In genomic region chr5:55994998-55995914, GRCh38 we compare ENCODE assay signal across 1 cellular context.
TF ChIP-seq lines count a peak whose summit lies in the region.

No MANE protein-coding gene starts in this region.

TF ChIP-seq in HepG2, 621 proteins besides CTCF, POLR2A, EP300 and RAD21 (continued from another document and continues in another):
- TF ChIP-seq ZBTB46 (CRISPR knock-in tag; IDR thresholded peaks at IDR 0.05; ENCODE audit: borderline replicate concordance) (peak; percentile 86; the same call in 1 of the 2 replicates), ZNF792 (CRISPR knock-in tag; IDR thresholded peaks at IDR 0.05) (peak; percentile 61; the same call in 1 of the 2 replicates), ETV5 (CRISPR knock-in tag; IDR thresholded peaks at IDR 0.05; ENCODE audit: borderline replicate concordance) (peak; percentile 81), ZSCAN22 (CRISPR knock-in tag; IDR thresholded peaks at IDR 0.05) (peak; percentile 37; the same call in 1 of the 2 replicates), CHD2 (IDR thresholded peaks at IDR 0.05; ENCODE audit: low read depth, low read length) (peak; percentile 58; the same call in 1 of the 2 replicates), ZNF850 (CRISPR knock-in tag; conservative IDR thresholded peaks at IDR 0.05) (no peak), SATB2 (CRISPR knock-in tag; IDR thresholded peaks at IDR 0.05) (no peak; the same call in 1 of the 2 replicates), ZBTB7B (CRISPR knock-in tag; IDR thresholded peaks at IDR 0.05) (peak; percentile 74), MLXIP (CRISPR knock-in tag; IDR thresholded peaks at IDR 0.05; ENCODE audit: borderline replicate concordance) (no peak), ZNF672 (CRISPR knock-in tag; IDR thresholded peaks at IDR 0.05) (no peak), ZNF597 (CRISPR knock-in tag; IDR thresholded peaks at IDR 0.05) (no peak), ZNF788 (CRISPR knock-in tag; IDR thresholded peaks at IDR 0.05; ENCODE audit: borderline replicate concordance) (peak; percentile 68; the same call in 1 of the 2 replicates), ZNF10 (CRISPR knock-in tag; IDR thresholded peaks at IDR 0.05; ENCODE audit: borderline replicate concordance, low read depth) (no peak), ZNF577 (CRISPR knock-in tag; IDR thresholded peaks at IDR 0.05; ENCODE audit: borderline replicate concordance, low read depth) (no peak), KDM6A (CRISPR knock-in tag; IDR thresholded peaks at IDR 0.05; ENCODE audit: low read depth) (no peak), ZBTB33 (CRISPR knock-in tag; IDR thresholded peaks at IDR 0.05) (no peak), ZFX (CRISPR knock-in tag; IDR thresholded peaks at IDR 0.05; ENCODE audit: low read depth) (peak; percentile 92), KAT2B (IDR thresholded peaks at IDR 0.05; ENCODE audit: borderline replicate concordance, low read depth, low read length) (no peak)
- TF ChIP-seq, protein P1, sequence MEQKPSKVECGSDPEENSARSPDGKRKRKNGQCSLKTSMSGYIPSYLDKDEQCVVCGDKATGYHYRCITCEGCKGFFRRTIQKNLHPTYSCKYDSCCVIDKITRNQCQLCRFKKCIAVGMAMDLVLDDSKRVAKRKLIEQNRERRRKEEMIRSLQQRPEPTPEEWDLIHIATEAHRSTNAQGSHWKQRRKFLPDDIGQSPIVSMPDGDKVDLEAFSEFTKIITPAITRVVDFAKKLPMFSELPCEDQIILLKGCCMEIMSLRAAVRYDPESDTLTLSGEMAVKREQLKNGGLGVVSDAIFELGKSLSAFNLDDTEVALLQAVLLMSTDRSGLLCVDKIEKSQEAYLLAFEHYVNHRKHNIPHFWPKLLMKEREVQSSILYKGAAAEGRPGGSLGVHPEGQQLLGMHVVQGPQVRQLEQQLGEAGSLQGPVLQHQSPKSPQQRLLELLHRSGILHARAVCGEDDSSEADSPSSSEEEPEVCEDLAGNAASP (CRISPR knock-in tag; IDR thresholded peaks at IDR 0.05; ENCODE audit: borderline replicate concordance), result peak; percentile 82
- TF ChIP-seq, protein P2, sequence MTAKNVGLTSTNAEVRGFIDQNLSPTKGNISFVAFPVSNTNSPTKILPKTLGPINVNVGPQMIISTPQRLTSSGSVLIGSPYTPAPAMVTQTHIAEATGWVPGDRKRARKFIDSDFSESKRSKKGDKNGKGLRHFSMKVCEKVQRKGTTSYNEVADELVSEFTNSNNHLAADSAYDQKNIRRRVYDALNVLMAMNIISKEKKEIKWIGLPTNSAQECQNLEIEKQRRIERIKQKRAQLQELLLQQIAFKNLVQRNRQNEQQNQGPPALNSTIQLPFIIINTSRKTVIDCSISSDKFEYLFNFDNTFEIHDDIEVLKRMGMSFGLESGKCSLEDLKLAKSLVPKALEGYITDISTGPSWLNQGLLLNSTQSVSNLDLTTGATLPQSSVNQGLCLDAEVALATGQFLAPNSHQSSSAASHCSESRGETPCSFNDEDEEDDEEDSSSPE (CRISPR knock-in tag; IDR thresholded peaks at IDR 0.05), result peak; percentile 71; the same call in 1 of the 2 replicates
- TF ChIP-seq, protein P3, sequence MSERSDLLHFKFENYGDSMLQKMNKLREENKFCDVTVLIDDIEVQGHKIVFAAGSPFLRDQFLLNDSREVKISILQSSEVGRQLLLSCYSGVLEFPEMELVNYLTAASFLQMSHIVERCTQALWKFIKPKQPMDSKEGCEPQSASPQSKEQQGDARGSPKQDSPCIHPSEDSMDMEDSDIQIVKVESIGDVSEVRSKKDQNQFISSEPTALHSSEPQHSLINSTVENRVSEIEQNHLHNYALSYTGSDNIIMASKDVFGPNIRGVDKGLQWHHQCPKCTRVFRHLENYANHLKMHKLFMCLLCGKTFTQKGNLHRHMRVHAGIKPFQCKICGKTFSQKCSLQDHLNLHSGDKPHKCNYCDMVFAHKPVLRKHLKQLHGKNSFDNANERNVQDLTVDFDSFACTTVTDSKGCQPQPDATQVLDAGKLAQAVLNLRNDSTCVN (CRISPR knock-in tag; IDR thresholded peaks at IDR 0.05; ENCODE audit: borderline replicate concordance), result no peak
- TF ChIP-seq, protein P4, sequence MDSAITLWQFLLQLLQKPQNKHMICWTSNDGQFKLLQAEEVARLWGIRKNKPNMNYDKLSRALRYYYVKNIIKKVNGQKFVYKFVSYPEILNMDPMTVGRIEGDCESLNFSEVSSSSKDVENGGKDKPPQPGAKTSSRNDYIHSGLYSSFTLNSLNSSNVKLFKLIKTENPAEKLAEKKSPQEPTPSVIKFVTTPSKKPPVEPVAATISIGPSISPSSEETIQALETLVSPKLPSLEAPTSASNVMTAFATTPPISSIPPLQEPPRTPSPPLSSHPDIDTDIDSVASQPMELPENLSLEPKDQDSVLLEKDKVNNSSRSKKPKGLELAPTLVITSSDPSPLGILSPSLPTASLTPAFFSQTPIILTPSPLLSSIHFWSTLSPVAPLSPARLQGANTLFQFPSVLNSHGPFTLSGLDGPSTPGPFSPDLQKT (CRISPR knock-in tag; IDR thresholded peaks at IDR 0.05; ENCODE audit: borderline replicate concordance), result no peak
- TF ChIP-seq, protein P5, sequence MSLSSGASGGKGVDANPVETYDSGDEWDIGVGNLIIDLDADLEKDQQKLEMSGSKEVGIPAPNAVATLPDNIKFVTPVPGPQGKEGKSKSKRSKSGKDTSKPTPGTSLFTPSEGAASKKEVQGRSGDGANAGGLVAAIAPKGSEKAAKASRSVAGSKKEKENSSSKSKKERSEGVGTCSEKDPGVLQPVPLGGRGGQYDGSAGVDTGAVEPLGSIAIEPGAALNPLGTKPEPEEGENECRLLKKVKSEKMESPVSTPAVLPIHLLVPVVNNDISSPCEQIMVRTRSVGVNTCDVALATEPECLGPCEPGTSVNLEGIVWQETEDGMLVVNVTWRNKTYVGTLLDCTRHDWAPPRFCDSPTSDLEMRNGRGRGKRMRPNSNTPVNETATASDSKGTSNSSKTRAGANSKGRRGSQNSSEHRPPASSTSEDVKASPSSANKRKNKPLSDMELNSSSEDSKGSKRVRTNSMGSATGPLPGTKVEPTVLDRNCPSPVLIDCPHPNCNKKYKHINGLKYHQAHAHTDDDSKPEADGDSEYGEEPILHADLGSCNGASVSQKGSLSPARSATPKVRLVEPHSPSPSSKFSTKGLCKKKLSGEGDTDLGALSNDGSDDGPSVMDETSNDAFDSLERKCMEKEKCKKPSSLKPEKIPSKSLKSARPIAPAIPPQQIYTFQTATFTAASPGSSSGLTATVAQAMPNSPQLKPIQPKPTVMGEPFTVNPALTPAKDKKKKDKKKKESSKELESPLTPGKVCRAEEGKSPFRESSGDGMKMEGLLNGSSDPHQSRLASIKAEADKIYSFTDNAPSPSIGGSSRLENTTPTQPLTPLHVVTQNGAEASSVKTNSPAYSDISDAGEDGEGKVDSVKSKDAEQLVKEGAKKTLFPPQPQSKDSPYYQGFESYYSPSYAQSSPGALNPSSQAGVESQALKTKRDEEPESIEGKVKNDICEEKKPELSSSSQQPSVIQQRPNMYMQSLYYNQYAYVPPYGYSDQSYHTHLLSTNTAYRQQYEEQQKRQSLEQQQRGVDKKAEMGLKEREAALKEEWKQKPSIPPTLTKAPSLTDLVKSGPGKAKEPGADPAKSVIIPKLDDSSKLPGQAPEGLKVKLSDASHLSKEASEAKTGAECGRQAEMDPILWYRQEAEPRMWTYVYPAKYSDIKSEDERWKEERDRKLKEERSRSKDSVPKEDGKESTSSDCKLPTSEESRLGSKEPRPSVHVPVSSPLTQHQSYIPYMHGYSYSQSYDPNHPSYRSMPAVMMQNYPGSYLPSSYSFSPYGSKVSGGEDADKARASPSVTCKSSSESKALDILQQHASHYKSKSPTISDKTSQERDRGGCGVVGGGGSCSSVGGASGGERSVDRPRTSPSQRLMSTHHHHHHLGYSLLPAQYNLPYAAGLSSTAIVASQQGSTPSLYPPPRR (CRISPR knock-in tag; IDR thresholded peaks at IDR 0.05; ENCODE audit: borderline replicate concordance), result peak; percentile 39; the same call in 1 of the 2 replicates
- TF ChIP-seq, protein P6, sequence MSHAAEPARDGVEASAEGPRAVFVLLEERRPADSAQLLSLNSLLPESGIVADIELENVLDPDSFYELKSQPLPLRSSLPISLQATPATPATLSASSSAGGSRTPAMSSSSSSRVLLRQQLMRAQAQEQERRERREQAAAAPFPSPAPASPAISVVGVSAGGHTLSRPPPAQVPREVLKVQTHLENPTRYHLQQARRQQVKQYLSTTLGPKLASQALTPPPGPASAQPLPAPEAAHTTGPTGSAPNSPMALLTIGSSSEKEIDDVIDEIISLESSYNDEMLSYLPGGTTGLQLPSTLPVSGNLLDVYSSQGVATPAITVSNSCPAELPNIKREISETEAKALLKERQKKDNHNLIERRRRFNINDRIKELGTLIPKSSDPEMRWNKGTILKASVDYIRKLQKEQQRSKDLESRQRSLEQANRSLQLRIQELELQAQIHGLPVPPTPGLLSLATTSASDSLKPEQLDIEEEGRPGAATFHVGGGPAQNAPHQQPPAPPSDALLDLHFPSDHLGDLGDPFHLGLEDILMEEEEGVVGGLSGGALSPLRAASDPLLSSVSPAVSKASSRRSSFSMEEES (CRISPR knock-in tag; IDR thresholded peaks at IDR 0.05), result no peak; the same call in 1 of the 2 replicates
- TF ChIP-seq, protein P7, sequence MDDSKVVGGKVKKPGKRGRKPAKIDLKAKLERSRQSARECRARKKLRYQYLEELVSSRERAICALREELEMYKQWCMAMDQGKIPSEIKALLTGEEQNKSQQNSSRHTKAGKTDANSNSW (CRISPR knock-in tag; IDR thresholded peaks at IDR 0.05; ENCODE audit: borderline replicate concordance), result no peak; the same call in 1 of the 2 replicates
